Comparison of ENCODE assay signal across 20 cellular contexts in genomic region chr9:36040271-36040925, GRCh38. TPM values are rescaled to one million over a fixed set of nuclear protein-coding genes. Genes with fewer than 3 reads are reported as not detected.
DNase-seq lines count a peak whose midpoint lies in the region; ATAC-seq, FAIRE-seq and TF ChIP-seq lines count a peak whose summit lies in the region.
"Had no signal": no experiment of that assay in that cellular context is flagged by ENCODE, and none has a peak within 500 bp of the region (broad histone marks: within the 10 kb centered on the region; RNA-seq: fewer than 3 reads in every experiment).

No MANE protein-coding gene starts in this region.

- H3K4me1 ChIP-seq in BLaER1 treated with 17β-estradiol and CSF1 and Interleukin-3, amounts not matched to agents 10 nM and 100 nM = peaks cover 53 to 84% (median 75%) of the 10 kb centered on the region in 10 experiments
- H3K4me1 ChIP-seq in astrocyte (ENCODE audit: insufficient read depth, low read length) (peaks cover 33% of the 10 kb centered on the region), colonic mucosa (no peaks in the 10 kb centered on the region)

- H3K4me2 ChIP-seq in BLaER1 treated with 17β-estradiol and CSF1 and Interleukin-3, amounts not matched to agents 10 nM and 100 nM = peak overlapping the region; percentile 79 to 98 (median 91); a peak in 19 of 22 replicates
- H3K4me2 ChIP-seq in astrocyte (ENCODE audit: low read length) = peak overlapping the region; percentile 54

- H3K9me3 ChIP-seq in BLaER1 treated with 17β-estradiol and CSF1 and Interleukin-3, amounts not matched to agents 10 nM and 100 nM (replicated peaks in 1 of 11) = peaks cover 6 to 20% (median 15%) of the 10 kb centered on the region in 11 experiments; a peak in 18 of 22 replicates
- no peaks in the 10 kb centered on the region for H3K9me3 ChIP-seq in astrocyte (ENCODE audit: insufficient read depth, low read depth, low read length)
- no peaks in the 10 kb centered on the region for H3K9me3 ChIP-seq in colonic mucosa
- H3K9me3 ChIP-seq: lower lobe of right lung had no signal

- intact Hi-C loops in colonic mucosa (cut with DNase I) = no loop called here
- intact Hi-C loops in activated T-helper 1 cell treated with anti-CD3 and anti-CD28 coated beads, Interleukin-12 subunit alpha, Interleukin-12 subunit beta, Interleukin-2, Interleukin-4 antibody, amounts not matched to agents 30 ng/mL and 10 ng/mL and 1 ng/mL, durations not matched to agents 14 hours and 24 hours and 36 hours (cut with micrococcal nuclease) = no loop called here

- H3K4me3 ChIP-seq in BLaER1 treated with 17β-estradiol and CSF1 and Interleukin-3, amounts not matched to agents 10 nM and 100 nM = peak overlapping the region in 4 of 10 experiments; percentile 37 to 97 (median 88); a peak in 5 of 20 replicates
- H3K4me3 ChIP-seq in astrocyte (ENCODE audit: insufficient read depth, low read depth, low read length) (no peak overlapping the region), colonic mucosa (no peak overlapping the region)
- H3K4me3 ChIP-seq: lower lobe of right lung had no signal

- peak overlapping the region; percentile 91 for H3K27ac Mint-ChIP-seq in HFFc6
- no peak overlapping the region for H3K27ac Mint-ChIP-seq in astrocyte (ENCODE audit: unreplicated experiment)
- H3K27ac Mint-ChIP-seq in activated T-helper 1 cell treated with anti-CD3 and anti-CD28 coated beads, Interleukin-12 subunit alpha, Interleukin-12 subunit beta, Interleukin-2, Interleukin-4 antibody, amounts not matched to agents 30 ng/mL and 10 ng/mL and 1 ng/mL, durations not matched to agents 14 hours and 24 hours and 36 hours = no peak overlapping the region
- H3K27ac Mint-ChIP-seq: activated CD4-positive, alpha-beta T cell treated with anti-CD3 and anti-CD28 coated beads, Interleukin-2, amount 10 ng/mL, durations not matched to agents 7 days and 5 days; H9; stimulated activated naive B cell treated with anti-CD40 and anti-IgM and Interleukin-4, amounts not matched to agents 10 μg/mL and 1 μg/mL and 100 μg/mL, for 72 hours; T-helper 2 cell treated with Interferon-gamma antibody and Interleukin-4, amounts not matched to agents 5 μg/mL and 100 μg/mL, for 36 hours had no signal

- TF ChIP-seq CTCF in HFFc6 (IDR thresholded peaks at IDR 0.05) = no peak
- no peak for TF ChIP-seq CTCF in astrocyte (IDR thresholded peaks at IDR 0.05; ENCODE audit: insufficient read depth, low read depth, low read length)
- no peak for TF ChIP-seq CTCF in colonic mucosa (IDR thresholded peaks at IDR 0.05)

- H3K4me1 Mint-ChIP-seq in HFFc6 (ENCODE audit: low read depth) (peaks cover 72% of the 10 kb centered on the region), astrocyte (ENCODE audit: low read depth, unreplicated experiment) (peaks cover 34% of the 10 kb centered on the region)
- peaks cover 46% of the 10 kb centered on the region for H3K4me1 Mint-ChIP-seq in activated T-helper 1 cell treated with anti-CD3 and anti-CD28 coated beads, Interleukin-12 subunit alpha, Interleukin-12 subunit beta, Interleukin-2, Interleukin-4 antibody, amounts not matched to agents 30 ng/mL and 10 ng/mL and 1 ng/mL, durations not matched to agents 14 hours and 24 hours and 36 hours (ENCODE audit: low read depth)

- peak overlapping the region in 2 of 11 experiments; percentile 11 to 18; a peak in 2 of 22 replicates for H3K9ac ChIP-seq in BLaER1 treated with 17β-estradiol and CSF1 and Interleukin-3, amounts not matched to agents 10 nM and 100 nM
- no peak overlapping the region for H3K9ac ChIP-seq in astrocyte (ENCODE audit: low read length)
- H3K9ac ChIP-seq in colonic mucosa (ENCODE audit: low read depth in 2 of 2, low read length in 2 of 2) = no peak overlapping the region

- H3K36me3 Mint-ChIP-seq in HFFc6 (ENCODE audit: low read depth) (peaks cover 53% of the 10 kb centered on the region), astrocyte (ENCODE audit: low read depth, unreplicated experiment) (peaks cover 4% of the 10 kb centered on the region)
- H3K36me3 Mint-ChIP-seq in activated T-helper 1 cell treated with anti-CD3 and anti-CD28 coated beads, Interleukin-12 subunit alpha, Interleukin-12 subunit beta, Interleukin-2, Interleukin-4 antibody, amounts not matched to agents 30 ng/mL and 10 ng/mL and 1 ng/mL, durations not matched to agents 14 hours and 24 hours and 36 hours (ENCODE audit: low read depth) = peaks cover 2% of the 10 kb centered on the region
- H3K36me3 Mint-ChIP-seq: stimulated activated naive B cell treated with anti-CD40 and anti-IgM and Interleukin-4, amounts not matched to agents 10 μg/mL and 1 μg/mL and 100 μg/mL, for 72 hours had no signal

- peaks cover 83% of the 10 kb centered on the region for H3K79me2 ChIP-seq in astrocyte (ENCODE audit: insufficient read depth, low read length)

- H3K9me3 Mint-ChIP-seq in HFFc6 (no peaks in the 10 kb centered on the region; the same call in 1 of the 2 replicates), astrocyte (ENCODE audit: unreplicated experiment) (no peaks in the 10 kb centered on the region)
- no peaks in the 10 kb centered on the region for H3K9me3 Mint-ChIP-seq in activated T-helper 1 cell treated with anti-CD3 and anti-CD28 coated beads, Interleukin-12 subunit alpha, Interleukin-12 subunit beta, Interleukin-2, Interleukin-4 antibody, amounts not matched to agents 30 ng/mL and 10 ng/mL and 1 ng/mL, durations not matched to agents 14 hours and 24 hours and 36 hours
- H3K9me3 Mint-ChIP-seq: activated CD4-positive, alpha-beta T cell treated with anti-CD3 and anti-CD28 coated beads, Interleukin-2, amount 10 ng/mL, durations not matched to agents 7 days and 5 days; H9; stimulated activated naive B cell treated with anti-CD40 and anti-IgM and Interleukin-4, amounts not matched to agents 10 μg/mL and 1 μg/mL and 100 μg/mL, for 72 hours; T-helper 2 cell treated with Interferon-gamma antibody and Interleukin-4, amounts not matched to agents 5 μg/mL and 100 μg/mL, for 36 hours had no signal

- peak; percentile 23 for FAIRE-seq in astrocyte (lab: Jason Lieb, UNC)
- FAIRE-seq: HepG2 had no signal

- H2AFZ ChIP-seq in astrocyte (ENCODE audit: low read depth, low read length) = no peak overlapping the region

- peak overlapping the region in 7 of 11 experiments; percentile 56 to 76 (median 70); a peak in 10 of 22 replicates for H3K27ac ChIP-seq in BLaER1 treated with 17β-estradiol and CSF1 and Interleukin-3, amounts not matched to agents 10 nM and 100 nM
- H3K27ac ChIP-seq in astrocyte (ENCODE audit: low read depth, low read length) (no peak overlapping the region), colonic mucosa (no peak overlapping the region)
- H3K27ac ChIP-seq: lower lobe of right lung had no signal

- no peak for ATAC-seq in GM19452 (IDR thresholded peaks at IDR 0.05; ENCODE audit: unreplicated experiment)
- no peak for ATAC-seq in HG02840 (IDR thresholded peaks at IDR 0.05; ENCODE audit: low FRiP score, unreplicated experiment)
- ATAC-seq: HepG2; lower lobe of right lung; stimulated activated naive B cell treated with anti-CD40 and anti-IgM and Interleukin-4, amounts not matched to agents 10 μg/mL and 1 μg/mL and 100 μg/mL, for 72 hours had no signal

- H3K27me3 Mint-ChIP-seq in HFFc6 (ENCODE audit: insufficient read depth) (peaks cover 3% of the 10 kb centered on the region), astrocyte (ENCODE audit: low read depth, unreplicated experiment) (no peaks in the 10 kb centered on the region)
- H3K27me3 Mint-ChIP-seq in activated T-helper 1 cell treated with anti-CD3 and anti-CD28 coated beads, Interleukin-12 subunit alpha, Interleukin-12 subunit beta, Interleukin-2, Interleukin-4 antibody, amounts not matched to agents 30 ng/mL and 10 ng/mL and 1 ng/mL, durations not matched to agents 14 hours and 24 hours and 36 hours (ENCODE audit: insufficient read depth) = peaks cover 2% of the 10 kb centered on the region
- H3K27me3 Mint-ChIP-seq: activated CD4-positive, alpha-beta T cell treated with anti-CD3 and anti-CD28 coated beads, Interleukin-2, amount 10 ng/mL, durations not matched to agents 7 days and 5 days; stimulated activated naive B cell treated with anti-CD40 and anti-IgM and Interleukin-4, amounts not matched to agents 10 μg/mL and 1 μg/mL and 100 μg/mL, for 72 hours had no signal

- H3K36me3 ChIP-seq in BLaER1 treated with 17β-estradiol and CSF1 and Interleukin-3, amounts not matched to agents 10 nM and 100 nM = peaks cover 0 to 32% (median 8%) of the 10 kb centered on the region in 11 experiments; a peak in 9 of 22 replicates
- H3K36me3 ChIP-seq in astrocyte (ENCODE audit: insufficient read depth, low read length) (no peaks in the 10 kb centered on the region), colonic mucosa (no peaks in the 10 kb centered on the region)
- H3K36me3 ChIP-seq: lower lobe of right lung had no signal

- H3K4me3 Mint-ChIP-seq in HFFc6 (peak overlapping the region; percentile 96), astrocyte (ENCODE audit: unreplicated experiment) (peak overlapping the region; percentile 18)
- H3K4me3 Mint-ChIP-seq in activated T-helper 1 cell treated with anti-CD3 and anti-CD28 coated beads, Interleukin-12 subunit alpha, Interleukin-12 subunit beta, Interleukin-2, Interleukin-4 antibody, amounts not matched to agents 30 ng/mL and 10 ng/mL and 1 ng/mL, durations not matched to agents 14 hours and 24 hours and 36 hours = no peak overlapping the region
- H3K4me3 Mint-ChIP-seq: activated CD4-positive, alpha-beta T cell treated with anti-CD3 and anti-CD28 coated beads, Interleukin-2, amount 10 ng/mL, durations not matched to agents 7 days and 5 days; H9; stimulated activated naive B cell treated with anti-CD40 and anti-IgM and Interleukin-4, amounts not matched to agents 10 μg/mL and 1 μg/mL and 100 μg/mL, for 72 hours; T-helper 2 cell treated with Interferon-gamma antibody and Interleukin-4, amounts not matched to agents 5 μg/mL and 100 μg/mL, for 36 hours had no signal

- peaks cover 0 to 28% (median 8%) of the 10 kb centered on the region in 11 experiments; a peak in 7 of 22 replicates for H4K20me1 ChIP-seq in BLaER1 treated with 17β-estradiol and CSF1 and Interleukin-3, amounts not matched to agents 10 nM and 100 nM
- peaks cover 36% of the 10 kb centered on the region for H4K20me1 ChIP-seq in astrocyte (ENCODE audit: insufficient read depth, low read length)

- H3K27me3 ChIP-seq in BLaER1 treated with 17β-estradiol and CSF1 and Interleukin-3, amounts not matched to agents 10 nM and 100 nM = no peaks in the 10 kb centered on the region
- H3K27me3 ChIP-seq in astrocyte (ENCODE audit: insufficient read depth, low read length) (no peaks in the 10 kb centered on the region), colonic mucosa (no peaks in the 10 kb centered on the region)

- peak; percentile 41 for DNase-seq in HFFc6
- peak; percentile 85 for DNase-seq in astrocyte (ENCODE audit: low read depth)
- DNase-seq in myocyte (ENCODE audit: low read depth) = peak; percentile 33
- no peak for DNase-seq in colonic mucosa
- no peak for DNase-seq in activated T-helper 1 cell treated with anti-CD3 and anti-CD28 coated beads, Interleukin-12 subunit alpha, Interleukin-12 subunit beta, Interleukin-2, Interleukin-4 antibody, amounts not matched to agents 30 ng/mL and 10 ng/mL and 1 ng/mL, durations not matched to agents 14 hours and 24 hours and 36 hours (ENCODE audit: low spot score)
- DNase-seq: activated CD4-positive, alpha-beta T cell treated with anti-CD3 and anti-CD28 coated beads, Interleukin-2, amount 10 ng/mL, durations not matched to agents 7 days and 5 days; activated T-cell treated with anti-CD3 and anti-CD28 coated beads, Interleukin-2, amount 50 U/mL, for 48 hours; anterior cingulate cortex; C1 segment of cervical spinal cord; DMS79 treated with DMSO at 0.1 percent for 48 hours; H9; lower lobe of right lung; NCI-H82; Right ventricle myocardium superior; stimulated activated naive B cell treated with anti-CD40 and anti-IgM and Interleukin-4, amounts not matched to agents 10 μg/mL and 1 μg/mL and 100 μg/mL, for 72 hours had no signal

RNA-seq across cellular contexts. Expression of gene RECK, which starts 3.7 kb away (rescaled TPM):
- 100 to 1,000 TPM; 149 to 182 (median 173) TPM for total RNA-seq in HFFc6 (2021; fragmentation: NEBNext Ultra II Directional; extraction: Animal tissue kit (Norgen Biotek cat#: 25700))
- total RNA-seq in astrocyte (21.6 and 25.1 TPM in 2 replicates), myocyte (9.8 and 11.1 TPM in 2 replicates), colonic mucosa (1 to 10 TPM; 1.6 to 4.5 TPM)
- 16.2 TPM for polyA plus RNA-seq in myocyte (2012)
- 3.8 and 4.4 TPM in 2 replicates for total RNA-seq in activated T-helper 1 cell treated with anti-CD3 and anti-CD28 coated beads, Interleukin-12 subunit alpha, Interleukin-12 subunit beta, Interleukin-2, Interleukin-4 antibody, amounts not matched to agents 30 ng/mL and 10 ng/mL and 1 ng/mL, durations not matched to agents 14 hours and 24 hours and 36 hours

Comparison
In these comparisons a context has a peak if more than half of its experiments do, and no peak if none do; other contexts are left out.
1. H3K27ac ChIP-seq: peak in BLaER1 treated with 17β-estradiol and CSF1 and Interleukin-3, amounts not matched to agents 10 nM and 100 nM (7 of 11); none in astrocyte (single experiment) and colonic mucosa (single experiment).
2. DNase-seq: peak in HFFc6 (single experiment), astrocyte (single experiment) and myocyte (single experiment); none in colonic mucosa (single experiment) and activated T-helper 1 cell treated with anti-CD3 and anti-CD28 coated beads, Interleukin-12 subunit alpha, Interleukin-12 subunit beta, Interleukin-2, Interleukin-4 antibody, amounts not matched to agents 30 ng/mL and 10 ng/mL and 1 ng/mL, durations not matched to agents 14 hours and 24 hours and 36 hours (single experiment).